ENCODE assay signal across 1 cellular context in the genomic region with DNA sequence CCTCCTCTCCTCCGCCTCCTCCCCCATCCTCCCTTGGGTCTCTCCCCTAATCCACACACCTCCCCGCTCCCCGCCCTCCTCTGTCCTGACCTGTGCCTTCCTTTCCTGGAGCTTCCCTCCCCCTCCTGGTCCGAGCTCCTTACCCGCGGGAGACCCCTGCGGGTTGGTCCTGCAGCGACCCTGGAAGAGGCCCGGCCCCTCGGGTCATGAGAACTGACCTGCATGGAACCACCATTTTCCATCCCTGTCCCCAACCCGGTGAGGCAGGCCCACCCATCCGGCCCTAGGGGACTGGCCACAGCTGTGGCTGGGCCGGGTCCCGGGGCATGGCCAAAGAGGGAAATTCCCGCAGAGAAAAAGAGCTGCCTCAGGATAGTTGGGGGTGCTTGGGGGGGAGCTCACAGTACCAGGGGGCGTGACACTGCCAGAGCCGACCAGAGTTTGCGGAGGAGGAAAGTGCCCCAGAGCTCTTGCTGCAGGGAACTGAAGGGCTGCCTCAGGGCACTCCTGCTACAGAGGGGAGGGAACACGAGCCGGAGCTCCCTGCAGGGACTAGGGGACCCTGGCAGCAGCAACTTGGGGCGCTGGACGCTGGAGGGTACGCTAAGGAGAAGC.
TF ChIP-seq lines count a peak whose summit lies in the region.

No MANE protein-coding gene starts in this region.

TF ChIP-seq in HEK293, 187 proteins besides CTCF, POLR2A, EP300 and RAD21 (continued from another document and continues in another):
- TF ChIP-seq, protein P1, sequence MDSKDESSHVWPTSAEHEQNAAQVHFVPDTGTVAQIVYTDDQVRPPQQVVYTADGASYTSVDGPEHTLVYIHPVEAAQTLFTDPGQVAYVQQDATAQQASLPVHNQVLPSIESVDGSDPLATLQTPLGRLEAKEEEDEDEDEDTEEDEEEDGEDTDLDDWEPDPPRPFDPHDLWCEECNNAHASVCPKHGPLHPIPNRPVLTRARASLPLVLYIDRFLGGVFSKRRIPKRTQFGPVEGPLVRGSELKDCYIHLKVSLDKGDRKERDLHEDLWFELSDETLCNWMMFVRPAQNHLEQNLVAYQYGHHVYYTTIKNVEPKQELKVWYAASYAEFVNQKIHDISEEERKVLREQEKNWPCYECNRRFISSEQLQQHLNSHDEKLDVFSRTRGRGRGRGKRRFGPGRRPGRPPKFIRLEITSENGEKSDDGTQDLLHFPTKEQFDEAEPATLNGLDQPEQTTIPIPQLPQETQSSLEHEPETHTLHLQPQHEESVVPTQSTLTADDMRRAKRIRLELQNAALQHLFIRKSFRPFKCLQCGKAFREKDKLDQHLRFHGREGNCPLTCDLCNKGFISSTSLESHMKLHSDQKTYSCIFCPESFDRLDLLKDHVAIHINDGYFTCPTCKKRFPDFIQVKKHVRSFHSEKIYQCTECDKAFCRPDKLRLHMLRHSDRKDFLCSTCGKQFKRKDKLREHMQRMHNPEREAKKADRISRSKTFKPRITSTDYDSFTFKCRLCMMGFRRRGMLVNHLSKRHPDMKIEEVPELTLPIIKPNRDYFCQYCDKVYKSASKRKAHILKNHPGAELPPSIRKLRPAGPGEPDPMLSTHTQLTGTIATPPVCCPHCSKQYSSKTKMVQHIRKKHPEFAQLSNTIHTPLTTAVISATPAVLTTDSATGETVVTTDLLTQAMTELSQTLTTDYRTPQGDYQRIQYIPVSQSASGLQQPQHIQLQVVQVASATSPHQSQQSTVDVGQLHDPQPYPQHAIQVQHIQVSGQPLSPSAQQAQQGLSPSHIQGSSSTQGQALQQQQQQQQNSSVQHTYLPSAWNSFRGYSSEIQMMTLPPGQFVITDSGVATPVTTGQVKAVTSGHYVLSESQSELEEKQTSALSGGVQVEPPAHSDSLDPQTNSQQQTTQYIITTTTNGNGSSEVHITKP (tag by site-specific recombination; IDR thresholded peaks at IDR 0.05): peak; percentile 42
- TF ChIP-seq OSR2 (tag by site-specific recombination; IDR thresholded peaks at IDR 0.05) (no peak), ZNF677 (tag by site-specific recombination; IDR thresholded peaks at IDR 0.05) (no peak), ZNF214 (tag by site-specific recombination; IDR thresholded peaks at IDR 0.05; ENCODE audit: borderline replicate concordance) (no peak), ZNF239 (tag by site-specific recombination; IDR thresholded peaks at IDR 0.05) (no peak), ZNF335 (tag by site-specific recombination; conservative IDR thresholded peaks at IDR 0.05) (peak; percentile 19), ZNF302 (tag by site-specific recombination; IDR thresholded peaks at IDR 0.05; ENCODE audit: low read depth) (no peak), ZFHX2 (tag by site-specific recombination; conservative IDR thresholded peaks at IDR 0.05) (0 out of 2 replicates have a peak, but pooled peaks have one; percentile 6), ZNF623 (tag by site-specific recombination; IDR thresholded peaks at IDR 0.05) (no peak), ZNF16 (tag by site-specific recombination; IDR thresholded peaks at IDR 0.05; ENCODE audit: low read depth) (no peak), ZNF76 (tag by site-specific recombination; IDR thresholded peaks at IDR 0.05; ENCODE audit: borderline replicate concordance, low read depth) (peak; percentile 50; the same call in 1 of the 2 replicates), ZNF404 (tag by site-specific recombination; IDR thresholded peaks at IDR 0.05) (no peak), ZIC2 (tag by site-specific recombination; IDR thresholded peaks at IDR 0.05) (peak; percentile 53), ZNF585B (tag by site-specific recombination; IDR thresholded peaks at IDR 0.05) (no peak), ZNF514 (tag by site-specific recombination; IDR thresholded peaks at IDR 0.05) (no peak), ZNF223 (tag by site-specific recombination; IDR thresholded peaks at IDR 0.05) (no peak), ZNF112 (tag by site-specific recombination; IDR thresholded peaks at IDR 0.05) (no peak), REPIN1 (tag by site-specific recombination; IDR thresholded peaks at IDR 0.05; ENCODE audit: low read depth) (no peak), ZNF510 (tag by site-specific recombination; IDR thresholded peaks at IDR 0.05; ENCODE audit: insufficient replicate concordance) (no peak), IKZF3 (tag by site-specific recombination; IDR thresholded peaks at IDR 0.05) (no peak), SP2 (tag by site-specific recombination; IDR thresholded peaks at IDR 0.05) (peak; percentile 68), ZNF423 (tag by site-specific recombination; IDR thresholded peaks at IDR 0.05) (0 out of 2 replicates have a peak, but pooled peaks have one; percentile 68), ZNF132 (tag by site-specific recombination; IDR thresholded peaks at IDR 0.05; ENCODE audit: borderline replicate concordance) (no peak), ZNF521 (tag by site-specific recombination; IDR thresholded peaks at IDR 0.05) (no peak), ZNF114 (tag by site-specific recombination; IDR thresholded peaks at IDR 0.05) (no peak), ZNF670 (tag by site-specific recombination; IDR thresholded peaks at IDR 0.05; ENCODE audit: low read depth) (no peak), ZNF785 (tag by site-specific recombination; IDR thresholded peaks at IDR 0.05) (no peak), BCL11A (tag by site-specific recombination; IDR thresholded peaks at IDR 0.05; ENCODE audit: low read depth) (no peak)
- TF ChIP-seq, protein P2, sequence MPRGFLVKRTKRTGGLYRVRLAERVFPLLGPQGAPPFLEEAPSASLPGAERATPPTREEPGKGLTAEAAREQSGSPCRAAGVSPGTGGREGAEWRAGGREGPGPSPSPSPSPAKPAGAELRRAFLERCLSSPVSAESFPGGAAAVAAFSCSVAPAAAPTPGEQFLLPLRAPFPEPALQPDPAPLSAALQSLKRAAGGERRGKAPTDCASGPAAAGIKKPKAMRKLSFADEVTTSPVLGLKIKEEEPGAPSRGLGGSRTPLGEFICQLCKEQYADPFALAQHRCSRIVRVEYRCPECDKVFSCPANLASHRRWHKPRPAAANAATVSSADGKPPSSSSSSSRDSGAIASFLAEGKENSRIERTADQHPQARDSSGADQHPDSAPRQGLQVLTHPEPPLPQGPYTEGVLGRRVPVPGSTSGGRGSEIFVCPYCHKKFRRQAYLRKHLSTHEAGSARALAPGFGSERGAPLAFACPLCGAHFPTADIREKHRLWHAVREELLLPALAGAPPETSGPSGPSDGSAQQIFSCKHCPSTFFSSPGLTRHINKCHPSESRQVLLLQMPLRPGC (tag by site-specific recombination; IDR thresholded peaks at IDR 0.05): peak; percentile 31; the same call in 1 of the 2 replicates
- TF ChIP-seq, protein P3, sequence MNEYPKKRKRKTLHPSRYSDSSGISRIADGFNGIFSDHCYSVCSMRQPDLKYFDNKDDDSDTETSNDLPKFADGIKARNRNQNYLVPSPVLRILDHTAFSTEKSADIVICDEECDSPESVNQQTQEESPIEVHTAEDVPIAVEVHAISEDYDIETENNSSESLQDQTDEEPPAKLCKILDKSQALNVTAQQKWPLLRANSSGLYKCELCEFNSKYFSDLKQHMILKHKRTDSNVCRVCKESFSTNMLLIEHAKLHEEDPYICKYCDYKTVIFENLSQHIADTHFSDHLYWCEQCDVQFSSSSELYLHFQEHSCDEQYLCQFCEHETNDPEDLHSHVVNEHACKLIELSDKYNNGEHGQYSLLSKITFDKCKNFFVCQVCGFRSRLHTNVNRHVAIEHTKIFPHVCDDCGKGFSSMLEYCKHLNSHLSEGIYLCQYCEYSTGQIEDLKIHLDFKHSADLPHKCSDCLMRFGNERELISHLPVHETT (tag by site-specific recombination; IDR thresholded peaks at IDR 0.05): no peak
- TF ChIP-seq, protein P4, sequence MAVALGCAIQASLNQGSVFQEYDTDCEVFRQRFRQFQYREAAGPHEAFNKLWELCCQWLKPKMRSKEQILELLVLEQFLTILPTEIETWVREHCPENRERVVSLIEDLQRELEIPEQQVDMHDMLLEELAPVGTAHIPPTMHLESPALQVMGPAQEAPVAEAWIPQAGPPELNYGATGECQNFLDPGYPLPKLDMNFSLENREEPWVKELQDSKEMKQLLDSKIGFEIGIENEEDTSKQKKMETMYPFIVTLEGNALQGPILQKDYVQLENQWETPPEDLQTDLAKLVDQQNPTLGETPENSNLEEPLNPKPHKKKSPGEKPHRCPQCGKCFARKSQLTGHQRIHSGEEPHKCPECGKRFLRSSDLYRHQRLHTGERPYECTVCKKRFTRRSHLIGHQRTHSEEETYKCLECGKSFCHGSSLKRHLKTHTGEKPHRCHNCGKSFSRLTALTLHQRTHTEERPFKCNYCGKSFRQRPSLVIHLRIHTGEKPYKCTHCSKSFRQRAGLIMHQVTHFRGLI (tag by site-specific recombination; IDR thresholded peaks at IDR 0.05): no peak
- TF ChIP-seq, protein P5, sequence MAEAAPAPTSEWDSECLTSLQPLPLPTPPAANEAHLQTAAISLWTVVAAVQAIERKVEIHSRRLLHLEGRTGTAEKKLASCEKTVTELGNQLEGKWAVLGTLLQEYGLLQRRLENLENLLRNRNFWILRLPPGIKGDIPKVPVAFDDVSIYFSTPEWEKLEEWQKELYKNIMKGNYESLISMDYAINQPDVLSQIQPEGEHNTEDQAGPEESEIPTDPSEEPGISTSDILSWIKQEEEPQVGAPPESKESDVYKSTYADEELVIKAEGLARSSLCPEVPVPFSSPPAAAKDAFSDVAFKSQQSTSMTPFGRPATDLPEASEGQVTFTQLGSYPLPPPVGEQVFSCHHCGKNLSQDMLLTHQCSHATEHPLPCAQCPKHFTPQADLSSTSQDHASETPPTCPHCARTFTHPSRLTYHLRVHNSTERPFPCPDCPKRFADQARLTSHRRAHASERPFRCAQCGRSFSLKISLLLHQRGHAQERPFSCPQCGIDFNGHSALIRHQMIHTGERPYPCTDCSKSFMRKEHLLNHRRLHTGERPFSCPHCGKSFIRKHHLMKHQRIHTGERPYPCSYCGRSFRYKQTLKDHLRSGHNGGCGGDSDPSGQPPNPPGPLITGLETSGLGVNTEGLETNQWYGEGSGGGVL (tag by site-specific recombination; IDR thresholded peaks at IDR 0.05): peak; percentile 97
- TF ChIP-seq, protein P6, sequence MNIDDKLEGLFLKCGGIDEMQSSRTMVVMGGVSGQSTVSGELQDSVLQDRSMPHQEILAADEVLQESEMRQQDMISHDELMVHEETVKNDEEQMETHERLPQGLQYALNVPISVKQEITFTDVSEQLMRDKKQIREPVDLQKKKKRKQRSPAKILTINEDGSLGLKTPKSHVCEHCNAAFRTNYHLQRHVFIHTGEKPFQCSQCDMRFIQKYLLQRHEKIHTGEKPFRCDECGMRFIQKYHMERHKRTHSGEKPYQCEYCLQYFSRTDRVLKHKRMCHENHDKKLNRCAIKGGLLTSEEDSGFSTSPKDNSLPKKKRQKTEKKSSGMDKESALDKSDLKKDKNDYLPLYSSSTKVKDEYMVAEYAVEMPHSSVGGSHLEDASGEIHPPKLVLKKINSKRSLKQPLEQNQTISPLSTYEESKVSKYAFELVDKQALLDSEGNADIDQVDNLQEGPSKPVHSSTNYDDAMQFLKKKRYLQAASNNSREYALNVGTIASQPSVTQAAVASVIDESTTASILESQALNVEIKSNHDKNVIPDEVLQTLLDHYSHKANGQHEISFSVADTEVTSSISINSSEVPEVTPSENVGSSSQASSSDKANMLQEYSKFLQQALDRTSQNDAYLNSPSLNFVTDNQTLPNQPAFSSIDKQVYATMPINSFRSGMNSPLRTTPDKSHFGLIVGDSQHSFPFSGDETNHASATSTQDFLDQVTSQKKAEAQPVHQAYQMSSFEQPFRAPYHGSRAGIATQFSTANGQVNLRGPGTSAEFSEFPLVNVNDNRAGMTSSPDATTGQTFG (tag by site-specific recombination; IDR thresholded peaks at IDR 0.05; ENCODE audit: borderline replicate concordance): no peak
- TF ChIP-seq, protein P7, sequence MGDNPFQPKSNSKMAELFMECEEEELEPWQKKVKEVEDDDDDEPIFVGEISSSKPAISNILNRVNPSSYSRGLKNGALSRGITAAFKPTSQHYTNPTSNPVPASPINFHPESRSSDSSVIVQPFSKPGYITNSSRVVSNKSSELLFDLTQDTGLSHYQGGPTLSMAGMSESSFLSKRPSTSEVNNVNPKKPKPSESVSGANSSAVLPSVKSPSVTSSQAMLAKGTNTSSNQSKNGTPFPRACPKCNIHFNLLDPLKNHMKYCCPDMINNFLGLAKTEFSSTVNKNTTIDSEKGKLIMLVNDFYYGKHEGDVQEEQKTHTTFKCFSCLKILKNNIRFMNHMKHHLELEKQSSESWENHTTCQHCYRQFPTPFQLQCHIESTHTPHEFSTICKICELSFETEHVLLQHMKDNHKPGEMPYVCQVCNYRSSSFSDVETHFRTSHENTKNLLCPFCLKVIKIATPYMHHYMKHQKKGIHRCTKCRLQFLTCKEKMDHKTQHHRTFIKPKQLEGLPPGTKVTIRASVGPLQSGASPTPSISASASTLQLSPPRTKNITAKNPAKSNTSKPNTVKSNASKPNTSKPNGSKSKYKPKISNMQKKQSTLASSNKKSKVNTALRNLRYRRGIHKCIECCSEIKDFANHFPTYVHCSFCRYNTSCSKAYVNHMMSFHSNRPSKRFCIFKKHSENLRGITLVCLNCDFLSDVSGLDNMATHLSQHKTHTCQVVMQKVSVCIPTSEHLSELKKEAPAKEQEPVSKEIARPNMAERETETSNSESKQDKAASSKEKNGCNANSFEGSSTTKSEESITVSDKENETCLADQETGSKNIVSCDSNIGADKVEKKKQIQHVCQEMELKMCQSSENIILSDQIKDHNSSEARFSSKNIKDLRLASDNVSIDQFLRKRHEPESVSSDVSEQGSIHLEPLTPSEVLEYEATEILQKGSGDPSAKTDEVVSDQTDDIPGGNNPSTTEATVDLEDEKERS (tag by site-specific recombination; IDR thresholded peaks at IDR 0.05): no peak
- TF ChIP-seq, protein P8, sequence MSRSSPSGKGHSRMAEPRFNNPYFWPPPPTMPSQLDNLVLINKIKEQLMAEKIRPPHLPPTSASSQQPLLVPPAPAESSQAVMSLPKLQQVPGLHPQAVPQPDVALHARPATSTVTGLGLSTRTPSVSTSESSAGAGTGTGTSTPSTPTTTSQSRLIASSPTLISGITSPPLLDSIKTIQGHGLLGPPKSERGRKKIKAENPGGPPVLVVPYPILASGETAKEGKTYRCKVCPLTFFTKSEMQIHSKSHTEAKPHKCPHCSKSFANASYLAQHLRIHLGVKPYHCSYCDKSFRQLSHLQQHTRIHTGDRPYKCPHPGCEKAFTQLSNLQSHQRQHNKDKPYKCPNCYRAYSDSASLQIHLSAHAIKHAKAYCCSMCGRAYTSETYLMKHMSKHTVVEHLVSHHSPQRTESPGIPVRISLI (tag by site-specific recombination; IDR thresholded peaks at IDR 0.05): no peak
- TF ChIP-seq, protein P9, sequence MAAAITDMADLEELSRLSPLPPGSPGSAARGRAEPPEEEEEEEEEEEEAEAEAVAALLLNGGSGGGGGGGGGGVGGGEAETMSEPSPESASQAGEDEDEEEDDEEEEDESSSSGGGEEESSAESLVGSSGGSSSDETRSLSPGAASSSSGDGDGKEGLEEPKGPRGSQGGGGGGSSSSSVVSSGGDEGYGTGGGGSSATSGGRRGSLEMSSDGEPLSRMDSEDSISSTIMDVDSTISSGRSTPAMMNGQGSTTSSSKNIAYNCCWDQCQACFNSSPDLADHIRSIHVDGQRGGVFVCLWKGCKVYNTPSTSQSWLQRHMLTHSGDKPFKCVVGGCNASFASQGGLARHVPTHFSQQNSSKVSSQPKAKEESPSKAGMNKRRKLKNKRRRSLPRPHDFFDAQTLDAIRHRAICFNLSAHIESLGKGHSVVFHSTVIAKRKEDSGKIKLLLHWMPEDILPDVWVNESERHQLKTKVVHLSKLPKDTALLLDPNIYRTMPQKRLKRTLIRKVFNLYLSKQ (tag by site-specific recombination; IDR thresholded peaks at IDR 0.05; ENCODE audit: borderline replicate concordance): no peak
